1 cellular context compared by ENCODE assay signal in the genomic region with DNA sequence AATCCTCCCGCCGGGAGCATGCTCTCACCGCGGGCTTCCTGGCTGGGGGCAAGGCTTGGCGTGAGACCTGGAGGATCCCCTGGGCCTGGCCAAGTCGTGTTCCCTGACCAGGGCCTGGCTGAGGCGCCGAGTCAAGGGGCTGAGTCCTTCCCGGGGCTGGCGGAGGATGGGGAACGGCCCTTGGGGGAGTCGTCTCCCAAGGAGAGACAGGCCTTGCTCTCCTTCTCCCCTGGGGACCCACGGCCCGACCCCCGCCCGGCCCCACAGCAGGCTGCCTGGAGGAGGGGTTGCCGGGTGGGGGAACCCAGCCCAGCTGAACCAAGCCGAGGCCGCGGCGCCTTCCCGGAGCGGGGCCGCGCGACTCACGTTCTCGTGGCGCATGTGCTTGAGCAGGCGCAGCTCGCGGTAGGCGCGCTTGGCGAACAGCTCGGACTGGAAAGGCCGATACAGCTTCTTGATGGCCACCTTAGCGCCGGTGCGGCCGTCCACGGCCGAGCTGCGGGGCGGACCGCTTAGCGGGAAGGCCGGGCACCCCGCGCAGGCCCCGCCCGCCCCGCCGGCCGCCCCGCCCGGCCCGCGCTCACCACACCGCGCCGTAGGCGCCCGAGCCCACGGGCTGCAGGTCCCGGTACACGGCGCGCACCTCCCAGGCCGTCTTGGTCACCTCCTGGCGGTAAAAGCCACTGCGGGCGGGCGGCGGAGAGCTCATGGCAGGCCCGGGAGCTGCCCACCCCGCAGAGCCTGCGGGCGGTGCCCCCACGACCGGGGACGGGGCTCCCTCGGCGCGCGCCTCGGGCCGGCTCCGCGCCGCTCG.
A peak's percentile ranks its signal among the peaks of the same experiment; 100 is the strongest.
TF ChIP-seq lines count a peak whose summit lies in the region.

No MANE protein-coding gene starts in this region.

TF ChIP-seq in K562, 482 proteins besides CTCF, POLR2A, EP300 and RAD21 (continues in another document):
- TF ChIP-seq, protein P1, sequence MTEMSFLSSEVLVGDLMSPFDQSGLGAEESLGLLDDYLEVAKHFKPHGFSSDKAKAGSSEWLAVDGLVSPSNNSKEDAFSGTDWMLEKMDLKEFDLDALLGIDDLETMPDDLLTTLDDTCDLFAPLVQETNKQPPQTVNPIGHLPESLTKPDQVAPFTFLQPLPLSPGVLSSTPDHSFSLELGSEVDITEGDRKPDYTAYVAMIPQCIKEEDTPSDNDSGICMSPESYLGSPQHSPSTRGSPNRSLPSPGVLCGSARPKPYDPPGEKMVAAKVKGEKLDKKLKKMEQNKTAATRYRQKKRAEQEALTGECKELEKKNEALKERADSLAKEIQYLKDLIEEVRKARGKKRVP (CRISPR knock-in tag; IDR thresholded peaks at IDR 0.05): no peak
- TF ChIP-seq, protein P2, sequence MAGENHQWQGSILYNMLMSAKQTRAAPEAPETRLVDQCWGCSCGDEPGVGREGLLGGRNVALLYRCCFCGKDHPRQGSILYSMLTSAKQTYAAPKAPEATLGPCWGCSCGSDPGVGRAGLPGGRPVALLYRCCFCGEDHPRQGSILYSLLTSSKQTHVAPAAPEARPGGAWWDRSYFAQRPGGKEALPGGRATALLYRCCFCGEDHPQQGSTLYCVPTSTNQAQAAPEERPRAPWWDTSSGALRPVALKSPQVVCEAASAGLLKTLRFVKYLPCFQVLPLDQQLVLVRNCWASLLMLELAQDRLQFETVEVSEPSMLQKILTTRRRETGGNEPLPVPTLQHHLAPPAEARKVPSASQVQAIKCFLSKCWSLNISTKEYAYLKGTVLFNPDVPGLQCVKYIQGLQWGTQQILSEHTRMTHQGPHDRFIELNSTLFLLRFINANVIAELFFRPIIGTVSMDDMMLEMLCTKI (IDR thresholded peaks at IDR 0.05; ENCODE audit: partially characterized antibody): no peak
- TF ChIP-seq, protein P3, sequence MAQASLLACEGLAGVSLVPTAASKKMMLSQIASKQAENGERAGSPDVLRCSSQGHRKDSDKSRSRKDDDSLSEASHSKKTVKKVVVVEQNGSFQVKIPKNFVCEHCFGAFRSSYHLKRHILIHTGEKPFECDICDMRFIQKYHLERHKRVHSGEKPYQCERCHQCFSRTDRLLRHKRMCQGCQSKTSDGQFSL (CRISPR knock-in tag; IDR thresholded peaks at IDR 0.05): peak; percentile 53; the same call in 1 of the 2 replicates
- TF ChIP-seq, protein P3 (tag; IDR thresholded peaks at IDR 0.05): no peak
- TF ChIP-seq MAFF (IDR thresholded peaks at IDR 0.05; ENCODE audit: low read length): no peak
- TF ChIP-seq KLF6 (CRISPR knock-in tag; IDR thresholded peaks at IDR 0.05; ENCODE audit: borderline replicate concordance): no peak
- TF ChIP-seq KDM2B (CRISPR knock-in tag; IDR thresholded peaks at IDR 0.05): no peak
- no peak for TF ChIP-seq NFIX (CRISPR knock-in tag; IDR thresholded peaks at IDR 0.05; ENCODE audit: low read depth)
- TF ChIP-seq PCBP1 (IDR thresholded peaks at IDR 0.05; ENCODE audit: low read depth, low read length, poor library complexity, severe bottlenecking): no peak
- TF ChIP-seq LARP7 (IDR thresholded peaks at IDR 0.05): no peak
- TF ChIP-seq ZFX (CRISPR knock-in tag; IDR thresholded peaks at IDR 0.05): peak; percentile 57; the same call in 1 of the 2 replicates
- TF ChIP-seq, protein P4, sequence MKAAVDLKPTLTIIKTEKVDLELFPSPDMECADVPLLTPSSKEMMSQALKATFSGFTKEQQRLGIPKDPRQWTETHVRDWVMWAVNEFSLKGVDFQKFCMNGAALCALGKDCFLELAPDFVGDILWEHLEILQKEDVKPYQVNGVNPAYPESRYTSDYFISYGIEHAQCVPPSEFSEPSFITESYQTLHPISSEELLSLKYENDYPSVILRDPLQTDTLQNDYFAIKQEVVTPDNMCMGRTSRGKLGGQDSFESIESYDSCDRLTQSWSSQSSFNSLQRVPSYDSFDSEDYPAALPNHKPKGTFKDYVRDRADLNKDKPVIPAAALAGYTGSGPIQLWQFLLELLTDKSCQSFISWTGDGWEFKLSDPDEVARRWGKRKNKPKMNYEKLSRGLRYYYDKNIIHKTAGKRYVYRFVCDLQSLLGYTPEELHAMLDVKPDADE (conservative IDR thresholded peaks at IDR 0.05; ENCODE audit: control insufficient read depth, low read depth, low read length): peak; percentile 28; the same call in 1 of the 2 replicates
- peak; percentile 27; the same call in 1 of the 2 replicates for TF ChIP-seq ZBTB7A (IDR thresholded peaks at IDR 0.05; ENCODE audit: borderline replicate concordance, control insufficient read depth, low read depth, low read length)
- no peak for TF ChIP-seq SRSF1 (IDR thresholded peaks at IDR 0.05; ENCODE audit: low read depth, low read length)
- peak; percentile 33 for TF ChIP-seq RBBP5 (IDR thresholded peaks at IDR 0.05; ENCODE audit: borderline replicate concordance, insufficient read depth, low read length, poor library complexity, severe bottlenecking)
- no peak for TF ChIP-seq ADNP (tag; IDR thresholded peaks at IDR 0.05)
- TF ChIP-seq, protein P5, sequence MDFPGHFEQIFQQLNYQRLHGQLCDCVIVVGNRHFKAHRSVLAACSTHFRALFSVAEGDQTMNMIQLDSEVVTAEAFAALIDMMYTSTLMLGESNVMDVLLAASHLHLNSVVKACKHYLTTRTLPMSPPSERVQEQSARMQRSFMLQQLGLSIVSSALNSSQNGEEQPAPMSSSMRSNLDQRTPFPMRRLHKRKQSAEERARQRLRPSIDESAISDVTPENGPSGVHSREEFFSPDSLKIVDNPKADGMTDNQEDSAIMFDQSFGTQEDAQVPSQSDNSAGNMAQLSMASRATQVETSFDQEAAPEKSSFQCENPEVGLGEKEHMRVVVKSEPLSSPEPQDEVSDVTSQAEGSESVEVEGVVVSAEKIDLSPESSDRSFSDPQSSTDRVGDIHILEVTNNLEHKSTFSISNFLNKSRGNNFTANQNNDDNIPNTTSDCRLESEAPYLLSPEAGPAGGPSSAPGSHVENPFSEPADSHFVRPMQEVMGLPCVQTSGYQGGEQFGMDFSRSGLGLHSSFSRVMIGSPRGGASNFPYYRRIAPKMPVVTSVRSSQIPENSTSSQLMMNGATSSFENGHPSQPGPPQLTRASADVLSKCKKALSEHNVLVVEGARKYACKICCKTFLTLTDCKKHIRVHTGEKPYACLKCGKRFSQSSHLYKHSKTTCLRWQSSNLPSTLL (IDR thresholded peaks at IDR 0.05): no peak
- TF ChIP-seq TAF1 (IDR thresholded peaks at IDR 0.05; ENCODE audit: control insufficient read depth, extremely low read depth, insufficient read depth, low read length, severe bottlenecking): peak; percentile 27
- no peak for TF ChIP-seq PTRF (tag; IDR thresholded peaks at IDR 0.05)
- TF ChIP-seq, protein P6, sequence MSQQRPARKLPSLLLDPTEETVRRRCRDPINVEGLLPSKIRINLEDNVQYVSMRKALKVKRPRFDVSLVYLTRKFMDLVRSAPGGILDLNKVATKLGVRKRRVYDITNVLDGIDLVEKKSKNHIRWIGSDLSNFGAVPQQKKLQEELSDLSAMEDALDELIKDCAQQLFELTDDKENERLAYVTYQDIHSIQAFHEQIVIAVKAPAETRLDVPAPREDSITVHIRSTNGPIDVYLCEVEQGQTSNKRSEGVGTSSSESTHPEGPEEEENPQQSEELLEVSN (IDR thresholded peaks at IDR 0.05; ENCODE audit: borderline replicate concordance in 1 of 2, extremely low read depth in 1 of 2, insufficient read depth in 1 of 2, insufficient read length in 1 of 2, low read depth in 1 of 2, low read length in 1 of 2, poor library complexity in 1 of 2, severe bottlenecking in 1 of 2): peak; percentile 48 to 70
- peak; percentile 27 for TF ChIP-seq HMGN3 (IDR thresholded peaks at IDR 0.05; ENCODE audit: borderline replicate concordance, extremely low read depth, insufficient read length, low read depth, low read length)
- TF ChIP-seq ZNF444 (CRISPR knock-in tag; IDR thresholded peaks at IDR 0.05): no peak
- TF ChIP-seq, protein P7, sequence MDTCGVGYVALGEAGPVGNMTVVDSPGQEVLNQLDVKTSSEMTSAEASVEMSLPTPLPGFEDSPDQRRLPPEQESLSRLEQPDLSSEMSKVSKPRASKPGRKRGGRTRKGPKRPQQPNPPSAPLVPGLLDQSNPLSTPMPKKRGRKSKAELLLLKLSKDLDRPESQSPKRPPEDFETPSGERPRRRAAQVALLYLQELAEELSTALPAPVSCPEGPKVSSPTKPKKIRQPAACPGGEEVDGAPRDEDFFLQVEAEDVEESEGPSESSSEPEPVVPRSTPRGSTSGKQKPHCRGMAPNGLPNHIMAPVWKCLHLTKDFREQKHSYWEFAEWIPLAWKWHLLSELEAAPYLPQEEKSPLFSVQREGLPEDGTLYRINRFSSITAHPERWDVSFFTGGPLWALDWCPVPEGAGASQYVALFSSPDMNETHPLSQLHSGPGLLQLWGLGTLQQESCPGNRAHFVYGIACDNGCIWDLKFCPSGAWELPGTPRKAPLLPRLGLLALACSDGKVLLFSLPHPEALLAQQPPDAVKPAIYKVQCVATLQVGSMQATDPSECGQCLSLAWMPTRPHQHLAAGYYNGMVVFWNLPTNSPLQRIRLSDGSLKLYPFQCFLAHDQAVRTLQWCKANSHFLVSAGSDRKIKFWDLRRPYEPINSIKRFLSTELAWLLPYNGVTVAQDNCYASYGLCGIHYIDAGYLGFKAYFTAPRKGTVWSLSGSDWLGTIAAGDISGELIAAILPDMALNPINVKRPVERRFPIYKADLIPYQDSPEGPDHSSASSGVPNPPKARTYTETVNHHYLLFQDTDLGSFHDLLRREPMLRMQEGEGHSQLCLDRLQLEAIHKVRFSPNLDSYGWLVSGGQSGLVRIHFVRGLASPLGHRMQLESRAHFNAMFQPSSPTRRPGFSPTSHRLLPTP (IDR thresholded peaks at IDR 0.05; ENCODE audit: borderline replicate concordance, extremely low read depth, insufficient read length): no peak
- TF ChIP-seq, protein P8, sequence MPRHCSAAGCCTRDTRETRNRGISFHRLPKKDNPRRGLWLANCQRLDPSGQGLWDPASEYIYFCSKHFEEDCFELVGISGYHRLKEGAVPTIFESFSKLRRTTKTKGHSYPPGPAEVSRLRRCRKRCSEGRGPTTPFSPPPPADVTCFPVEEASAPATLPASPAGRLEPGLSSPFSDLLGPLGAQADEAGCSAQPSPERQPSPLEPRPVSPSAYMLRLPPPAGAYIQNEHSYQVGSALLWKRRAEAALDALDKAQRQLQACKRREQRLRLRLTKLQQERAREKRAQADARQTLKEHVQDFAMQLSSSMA (CRISPR knock-in tag; IDR thresholded peaks at IDR 0.05): no peak
- TF ChIP-seq DIDO1 (tag; IDR thresholded peaks at IDR 0.05; ENCODE audit: low read depth): no peak
- TF ChIP-seq NBN (IDR thresholded peaks at IDR 0.05; ENCODE audit: low read depth): no peak
- no peak for TF ChIP-seq NCOA1 (IDR thresholded peaks at IDR 0.05; ENCODE audit: low read depth)
- 0 out of 2 replicates have a peak, but pooled peaks have one; percentile 34 for TF ChIP-seq ETV5 (CRISPR knock-in tag; IDR thresholded peaks at IDR 0.05; ENCODE audit: low read depth)
